ENCODE assay signal across 8 cellular contexts in the genomic region with DNA sequence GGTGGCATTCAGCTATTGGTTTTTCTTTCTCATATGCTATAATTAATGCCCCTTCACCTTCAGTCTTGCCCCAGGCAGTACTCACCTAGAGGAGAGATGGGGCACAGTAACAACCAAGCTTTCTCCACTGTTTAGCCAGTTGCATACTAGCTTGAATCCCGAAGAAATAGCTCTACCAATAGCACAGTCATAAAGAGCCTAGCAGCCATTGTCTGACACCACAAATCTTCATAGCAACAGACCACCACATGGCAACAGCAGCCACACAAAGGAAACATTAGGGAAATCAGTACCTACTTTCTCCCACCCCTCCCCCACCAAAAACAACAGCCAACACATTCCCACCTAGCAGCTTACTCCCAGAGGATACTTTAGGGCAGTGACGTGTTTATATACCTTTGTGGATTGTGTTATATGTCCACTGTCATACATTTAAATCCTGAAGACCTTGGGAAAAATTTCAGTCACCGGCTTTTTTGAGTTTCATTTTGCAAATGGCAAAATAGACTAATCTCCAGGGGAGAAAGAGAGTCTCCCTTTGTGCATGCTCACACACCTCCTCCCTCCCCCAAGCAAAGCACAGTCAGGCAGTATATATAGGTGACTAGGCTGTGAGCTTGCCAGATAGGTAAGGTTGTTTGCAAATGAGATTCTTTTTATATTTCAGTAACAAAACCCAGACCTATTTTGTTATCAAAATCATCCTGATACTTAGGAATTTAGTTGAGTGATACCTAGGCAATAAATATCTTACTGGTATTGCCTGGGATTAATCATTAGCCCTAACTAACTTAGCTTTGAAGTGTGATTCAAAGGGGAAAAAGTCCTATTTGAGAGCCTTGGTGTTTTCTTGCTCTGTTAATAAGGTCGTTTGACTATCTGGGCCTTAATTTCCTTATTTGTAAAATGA.
DNase-seq lines count a peak whose midpoint lies in the region; ATAC-seq and TF ChIP-seq lines count a peak whose summit lies in the region.

No MANE protein-coding gene starts in this region.

- peaks cover 3% of the 10 kb centered on the region for H3K79me2 ChIP-seq in parathyroid adenoma

- peak; percentile 3 for ATAC-seq in Right ventricle myocardium superior (ENCODE audit: poor library complexity)
- ATAC-seq in Right ventricle myocardium inferior: no peak
- ATAC-seq in HG03097 (IDR thresholded peaks at IDR 0.05; ENCODE audit: low FRiP score, unreplicated experiment): peak; percentile 49
- ATAC-seq in HG02678 (IDR thresholded peaks at IDR 0.05; ENCODE audit: unreplicated experiment): no peak

- peaks cover 0 to 55% (median 21%) of the 10 kb centered on the region in 4 donors for H3K4me1 ChIP-seq in Peyer's patch
- H3K4me1 ChIP-seq in parathyroid adenoma: peaks cover 9% of the 10 kb centered on the region

- no peak overlapping the region for H2AFZ ChIP-seq in parathyroid adenoma

- H3K27me3 ChIP-seq in Peyer's patch: no peaks in the 10 kb centered on the region
- no peaks in the 10 kb centered on the region for H3K27me3 ChIP-seq in parathyroid adenoma (ENCODE audit: control insufficient read depth, insufficient read depth, low read length)

- DNase-seq in Right ventricle myocardium superior: no peak
- no peak for DNase-seq in Right ventricle myocardium inferior (ENCODE audit: missing footprints)
- DNase-seq in Peyer's patch: no peak
- DNase-seq in epithelial cell of prostate (ENCODE audit: low read depth, low spot score): no peak
- no peak for DNase-seq in OCI-M2 (lab: John Stamatoyannopoulos, UW; ENCODE audit: unreplicated experiment)

- no peaks in the 10 kb centered on the region for H3K36me3 ChIP-seq in Peyer's patch
- no peaks in the 10 kb centered on the region for H3K36me3 ChIP-seq in parathyroid adenoma (ENCODE audit: control insufficient read depth, insufficient read depth, low read length)

- H3K27ac ChIP-seq in Peyer's patch: peak overlapping the region; percentile 50 to 82 (median 56)
- H3K27ac ChIP-seq in epithelial cell of prostate: peak overlapping the region; percentile 31
- peak overlapping the region; percentile 1 for H3K27ac ChIP-seq in parathyroid adenoma

- H3K9me3 ChIP-seq in Peyer's patch (no peaks in the 10 kb centered on the region), parathyroid adenoma (ENCODE audit: control insufficient read depth, low read length) (no peaks in the 10 kb centered on the region)

- peak in 1 of 6 experiments; percentile 9 for TF ChIP-seq CTCF in Peyer's patch (IDR thresholded peaks at IDR 0.05)
- TF ChIP-seq CTCF in parathyroid adenoma (IDR thresholded peaks at IDR 0.05): no peak

- TF ChIP-seq POLR2A in Peyer's patch (IDR thresholded peaks at IDR 0.05): no peak

- H3K9ac ChIP-seq in parathyroid adenoma: no peak overlapping the region

- H3K4me2 ChIP-seq in parathyroid adenoma (ENCODE audit: low read length): no peak overlapping the region

- intact Hi-C loops in Right ventricle myocardium superior (cut with DNase I) (no loop called here), Right ventricle myocardium inferior (cut with DNase I) (loop anchor here (5.0 to 10.0 kb wide), 2 partner anchors 128 to 170 kb away; a partner anchor contains a TSS)

- peak overlapping the region in 1 of 4 donors; percentile 4 for H3K4me3 ChIP-seq in Peyer's patch
- no peak overlapping the region for H3K4me3 ChIP-seq in parathyroid adenoma (ENCODE audit: low read depth, low read length)

Comparison
In these comparisons a context has a peak if more than half of its experiments do, and no peak if none do; other contexts are left out.
1. ATAC-seq: peak in Right ventricle myocardium superior (single experiment) and HG03097 (single experiment); none in Right ventricle myocardium inferior (single experiment) and HG02678 (single experiment).
2. H3K27ac ChIP-seq: peak in every context shown above with its lines; median percentile 56 in Peyer's patch; 31 in epithelial cell of prostate; 1 in parathyroid adenoma.